Comparison of ENCODE assay signal across 24 cellular contexts in the genomic region with DNA sequence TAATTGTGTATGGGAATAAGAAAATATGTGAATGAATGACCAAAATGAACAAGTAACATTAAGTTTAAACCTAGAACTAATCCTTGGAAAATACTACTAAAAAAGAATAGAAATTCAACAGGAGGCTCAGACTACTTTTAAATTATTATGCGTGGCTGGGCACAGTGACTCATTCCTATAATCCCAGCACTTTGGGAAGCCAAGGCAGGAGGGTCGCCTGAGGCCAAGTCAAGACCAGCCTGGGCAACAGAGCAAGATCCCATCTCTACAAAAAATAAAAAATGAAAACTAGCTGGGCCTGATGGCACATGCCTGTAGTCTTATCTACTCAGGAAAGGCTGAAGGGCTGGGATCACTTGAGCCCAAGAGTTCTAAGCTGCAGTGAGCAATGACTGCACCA.
"Had no signal": no experiment of that assay in that cellular context is flagged by ENCODE, and none has a peak within 500 bp of the region (broad histone marks: within the 10 kb centered on the region; RNA-seq: fewer than 3 reads in every experiment).

No MANE protein-coding gene starts in this region.

- H3K27me3 ChIP-seq: dorsolateral prefrontal cortex, esophagus muscularis mucosa, foreskin keratinocyte, gastroesophageal sphincter, heart left ventricle, hepatocyte, neural progenitor cell, spleen, testis, tibial nerve, upper lobe of left lung had no signal

- H3K9ac ChIP-seq: neural progenitor cell had no signal

- H3K9me3 ChIP-seq: esophagus muscularis mucosa, gastroesophageal sphincter, heart left ventricle, mucosa of descending colon, psoas muscle, spleen, testis, tibial nerve, upper lobe of left lung had no signal

- H3K4me2 ChIP-seq: hepatocyte, neural progenitor cell had no signal

- H3K4me3 ChIP-seq: dorsolateral prefrontal cortex, esophagus muscularis mucosa, gastroesophageal sphincter, heart left ventricle, hepatocyte, lung, mucosa of descending colon, neural progenitor cell, psoas muscle, skin epidermis, spleen, testis, tibial nerve, upper lobe of left lung had no signal

- H2AFZ ChIP-seq: hepatocyte, neural progenitor cell had no signal

- H3K27ac ChIP-seq: dorsolateral prefrontal cortex, esophagus muscularis mucosa, foreskin keratinocyte, gastroesophageal sphincter, heart left ventricle, hepatocyte, neural progenitor cell, psoas muscle, skin epidermis, spleen, testis, tibial nerve, upper lobe of left lung had no signal

- DNase-seq: dorsolateral prefrontal cortex; effector CD8-positive, alpha-beta T cell; foreskin keratinocyte; heart left ventricle; kidney; mesenchymal stem cell; mucosa of descending colon; naive B cell; nucleus accumbens; psoas muscle; right cardiac atrium; spleen; stimulated activated CD4-positive, alpha-beta T cell treated with anti-CD3 and anti-CD28 coated beads, Interleukin-4, amount 100 ng/mL, for 4 hours; stimulated activated naive CD8-positive, alpha-beta T cell treated with anti-CD3 and anti-CD28 coated beads, Interleukin-15, Interleukin-2, amounts not matched to agents 100 U/mL and 50 U/mL, for 24 hours; substantia nigra; testis; upper lobe of left lung had no signal

- H3K4me1 ChIP-seq: esophagus muscularis mucosa, foreskin keratinocyte, psoas muscle, testis, tibial nerve, upper lobe of left lung had no signal
